Comparison of ENCODE assay signal across 26 cellular contexts in genomic region chr11:30153008-30153407, GRCh38.
DNase-seq lines count a peak whose midpoint lies in the region; ATAC-seq, FAIRE-seq and TF ChIP-seq lines count a peak whose summit lies in the region.
"Had no signal": no experiment of that assay in that cellular context is flagged by ENCODE, and none has a peak within 500 bp of the region (broad histone marks: within the 10 kb centered on the region; RNA-seq: fewer than 3 reads in every experiment).

No MANE protein-coding gene starts in this region.

- no peak overlapping the region for H2AFZ ChIP-seq in HepG2 (ENCODE audit: low read length)
- no peak overlapping the region for H2AFZ ChIP-seq in K562 (ENCODE audit: low read depth, low read length)

- no peaks in the 10 kb centered on the region for H3K9me3 Mint-ChIP-seq in stimulated activated memory B cell treated with anti-CD40 and anti-IgM and Interleukin-4, amounts not matched to agents 10 μg/mL and 1 μg/mL and 100 μg/mL, for 72 hours

- TF ChIP-seq EP300 in HepG2 (IDR thresholded peaks at IDR 0.05; ENCODE audit: low read depth in 2 of 2, low read length in 2 of 2), result no peak
- TF ChIP-seq EP300 in HepG2 (CRISPR knock-in tag; IDR thresholded peaks at IDR 0.05; ENCODE audit: borderline replicate concordance), result no peak
- no peak for TF ChIP-seq EP300 in K562 (IDR thresholded peaks at IDR 0.05; ENCODE audit: low read length)

- TF ChIP-seq POLR2A in HepG2 (IDR thresholded peaks at IDR 0.05; ENCODE audit: insufficient read depth in 1 of 2, low read depth in 2 of 2, low read length in 2 of 2), result no peak
- no peak for TF ChIP-seq POLR2A in right lobe of liver (IDR thresholded peaks at IDR 0.05)
- no peak for TF ChIP-seq POLR2A in K562 (conservative IDR thresholded peaks at IDR 0.05)

- POLR2A ChIA-PET in HepG2 (lab: Yijun Ruan, JAX), result no interaction called here
- POLR2A ChIA-PET in K562 (lab: Yijun Ruan, JAX), result interaction anchor here (0.7 kb wide), 1 partner anchor 282 kb away, joined by 3 read pairs; no protein-coding TSS in a partner anchor

- TF ChIP-seq RAD21 in HepG2 (CRISPR knock-in tag; IDR thresholded peaks at IDR 0.05) (no peak), K562 (CRISPR knock-in tag; conservative IDR thresholded peaks at IDR 0.05 in 1 of 2, IDR thresholded peaks at IDR 0.05 in 1 of 2) (no peak)

- H3K9me3 ChIP-seq in HepG2 (ENCODE audit: low read length), result no peaks in the 10 kb centered on the region
- no peaks in the 10 kb centered on the region for H3K9me3 ChIP-seq in right lobe of liver
- H3K9me3 ChIP-seq in K562 (replicated peaks; ENCODE audit: control insufficient read depth, insufficient read depth, low read depth, low read length), result no peaks in the 10 kb centered on the region; the same call in 1 of the 2 replicates
- H3K9me3 ChIP-seq: BE2C, BLaER1 had no signal

- no peaks in the 10 kb centered on the region for H3K9me1 ChIP-seq in K562 (ENCODE audit: control insufficient read depth, insufficient read depth, low read length)

- H3K4me3 ChIP-seq in HepG2 (replicated peaks in 1 of 3; ENCODE audit: insufficient read depth in 1 of 3, low read depth in 2 of 3, low read length in 3 of 3) (no peak overlapping the region), right lobe of liver (no peak overlapping the region), K562 (no peak overlapping the region)
- H3K4me3 ChIP-seq: BLaER1, GM12878 had no signal

- no TSS peak for BruUV-seq in HepG2 (replicated peaks; lab: Mats Ljungman, UMichigan)
- no TSS peak for BruUV-seq in K562 (replicated peaks; lab: Mats Ljungman, UMichigan)

- no peaks in the 10 kb centered on the region for H3K4me1 ChIP-seq in HepG2 (ENCODE audit: insufficient read depth, low read length)
- H3K4me1 ChIP-seq in right lobe of liver, result no peaks in the 10 kb centered on the region
- no peaks in the 10 kb centered on the region for H3K4me1 ChIP-seq in K562 (replicated peaks in 1 of 2; ENCODE audit: control insufficient read depth in 2 of 2, insufficient read depth in 2 of 2, low read length in 2 of 2)
- H3K4me1 ChIP-seq: BE2C, BLaER1 had no signal

- DNase-seq in HepG2 (ENCODE audit: low spot score) (no peak), right lobe of liver (no peak), K562 (ENCODE audit: extremely low read depth in 1 of 4, low spot score in 3 of 4) (no peak)
- DNase-seq: ACHN; BE2C; C1 segment of cervical spinal cord; CD4-positive, alpha-beta memory T cell; CD4-positive, CD25-positive, alpha-beta regulatory T cell; CD8-positive, alpha-beta memory T cell; COR-L47; DMS 273 treated with DMSO at 0.1 percent for 48 hours; DMS153; DMS53; DMS79; DND-41; EL; GDM1 had no signal

- no peaks in the 10 kb centered on the region for H3K36me3 Mint-ChIP-seq in stimulated activated memory B cell treated with anti-CD40 and anti-IgM and Interleukin-4, amounts not matched to agents 10 μg/mL and 1 μg/mL and 100 μg/mL, for 72 hours
- H3K36me3 Mint-ChIP-seq: CD14-positive monocyte; CD4-positive, alpha-beta memory T cell; CD4-positive, CD25-positive, alpha-beta regulatory T cell; CD8-positive, alpha-beta memory T cell had no signal

- H3K36me3 ChIP-seq in HepG2 (replicated peaks in 1 of 2; ENCODE audit: control insufficient read depth in 1 of 2, insufficient read depth in 2 of 2, low read length in 2 of 2) (no peaks in the 10 kb centered on the region), right lobe of liver (no peaks in the 10 kb centered on the region), K562 (ENCODE audit: control insufficient read depth, insufficient read depth, low read length) (no peaks in the 10 kb centered on the region)
- H3K36me3 ChIP-seq: BE2C, BLaER1 had no signal

- H4K20me1 ChIP-seq in HepG2 (ENCODE audit: insufficient read depth, low read length), result no peaks in the 10 kb centered on the region
- no peaks in the 10 kb centered on the region for H4K20me1 ChIP-seq in K562 (replicated peaks; ENCODE audit: control insufficient read depth, insufficient read depth, low read length)
- H4K20me1 ChIP-seq: BLaER1 had no signal

- H3K4me2 ChIP-seq in HepG2 (ENCODE audit: low read depth, low read length), result no peak overlapping the region
- H3K4me2 ChIP-seq in K562 (ENCODE audit: insufficient read depth, low read length), result no peak overlapping the region
- H3K4me2 ChIP-seq: BLaER1 had no signal

- TF ChIP-seq CTCF in HepG2 (CRISPR knock-in tag; IDR thresholded peaks at IDR 0.05) (no peak), right lobe of liver (IDR thresholded peaks at IDR 0.05) (no peak), K562 (IDR thresholded peaks at IDR 0.05 in 2 of 3, conservative IDR thresholded peaks at IDR 0.05 in 1 of 3; ENCODE audit: insufficient read depth in 2 of 3, low read depth in 1 of 3, low read length in 3 of 3) (no peak)

- 3% methylated on average over 3 of the region's 3 CpGs for WGBS in HepG2 (ENCODE audit: low lambda C conversion rate)
- WGBS in right lobe of liver (ENCODE audit: insufficient coverage, low coverage, low lambda C conversion rate, missing lambda C conversion rate), result 34% methylated on average over 3 of the region's 3 CpGs
- WGBS in K562 (ENCODE audit: insufficient coverage, low coverage, missing lambda C conversion rate), result 0% methylated on average over 3 of the region's 3 CpGs

- no peak overlapping the region for H3K4me3 Mint-ChIP-seq in stimulated activated memory B cell treated with anti-CD40 and anti-IgM and Interleukin-4, amounts not matched to agents 10 μg/mL and 1 μg/mL and 100 μg/mL, for 72 hours
- H3K4me3 Mint-ChIP-seq: CD14-positive monocyte; CD4-positive, alpha-beta memory T cell; CD4-positive, CD25-positive, alpha-beta regulatory T cell; CD8-positive, alpha-beta memory T cell had no signal

- no peak overlapping the region for H3K27ac Mint-ChIP-seq in stimulated activated memory B cell treated with anti-CD40 and anti-IgM and Interleukin-4, amounts not matched to agents 10 μg/mL and 1 μg/mL and 100 μg/mL, for 72 hours
- H3K27ac Mint-ChIP-seq: CD14-positive monocyte; CD4-positive, alpha-beta memory T cell; CD4-positive, CD25-positive, alpha-beta regulatory T cell; CD8-positive, alpha-beta memory T cell had no signal

- H3K27ac ChIP-seq in HepG2 (ENCODE audit: extremely low read length, insufficient read depth, low read length) (no peak overlapping the region), right lobe of liver (no peak overlapping the region), K562 (ENCODE audit: extremely low read depth, low read depth, low read length) (no peak overlapping the region)
- H3K27ac ChIP-seq: 22Rv1, BLaER1 had no signal

- H3K79me2 ChIP-seq in HepG2 (ENCODE audit: insufficient read depth, low read length) (no peaks in the 10 kb centered on the region), K562 (ENCODE audit: control insufficient read depth, insufficient read depth, low read length) (no peaks in the 10 kb centered on the region)

- no peaks in the 10 kb centered on the region for H3K4me1 Mint-ChIP-seq in stimulated activated memory B cell treated with anti-CD40 and anti-IgM and Interleukin-4, amounts not matched to agents 10 μg/mL and 1 μg/mL and 100 μg/mL, for 72 hours
- H3K4me1 Mint-ChIP-seq: CD14-positive monocyte; CD4-positive, alpha-beta memory T cell; CD4-positive, CD25-positive, alpha-beta regulatory T cell; CD8-positive, alpha-beta memory T cell had no signal

- H3K27me3 Mint-ChIP-seq in stimulated activated memory B cell treated with anti-CD40 and anti-IgM and Interleukin-4, amounts not matched to agents 10 μg/mL and 1 μg/mL and 100 μg/mL, for 72 hours, result peaks cover 38% of the 10 kb centered on the region
- H3K27me3 Mint-ChIP-seq: CD4-positive, CD25-positive, alpha-beta regulatory T cell had no signal

- H3K27me3 ChIP-seq in HepG2 (ENCODE audit: control insufficient read depth in 1 of 2, insufficient read depth in 2 of 2, low read length in 2 of 2) (no peaks in the 10 kb centered on the region), right lobe of liver (no peaks in the 10 kb centered on the region), K562 (ENCODE audit: control insufficient read depth in 2 of 2, insufficient read depth in 2 of 2, low read length in 2 of 2) (no peaks in the 10 kb centered on the region)
- H3K27me3 ChIP-seq: BE2C, BLaER1 had no signal

- FAIRE-seq in HepG2 (lab: Jason Lieb, UNC) (no peak), K562 (lab: Jason Lieb, UNC) (no peak)
- FAIRE-seq: GM12878, GM12892, GM18507, GM19239 had no signal

- intact Hi-C loops in HepG2 (cut with micrococcal nuclease; ENCODE audit: unreplicated experiment) (no loop called here), right lobe of liver (cut with DNase I) (no loop called here), K562 (cut with micrococcal nuclease) (no loop called here)

- CTCF ChIA-PET in HepG2 (lab: Yijun Ruan, JAX; ENCODE audit: low intra/inter-chr PET ratio, low total read pairs) (no interaction called here), K562 (lab: Yijun Ruan, JAX; ENCODE audit: low intra/inter-chr PET ratio) (no interaction called here)

- in situ Hi-C loops in HepG2 (cut with HindIII; ENCODE audit: extremely low pct_ligation_motif_present, low pct_unique_long_range_greater_than_20kb), result no loop called here
- in situ Hi-C loops in K562 (cut with MboI), result no loop called here

- no peak overlapping the region for H3K9ac ChIP-seq in HepG2 (ENCODE audit: insufficient read depth, low read depth, low read length)
- H3K9ac ChIP-seq in K562 (ENCODE audit: insufficient read depth in 1 of 2, low read depth in 2 of 2, low read length in 2 of 2), result no peak overlapping the region
- H3K9ac ChIP-seq: BLaER1 had no signal

- ATAC-seq in HepG2 (no peak), right lobe of liver (no peak), K562 (no peak), HG02798 (IDR thresholded peaks at IDR 0.05; ENCODE audit: poor library complexity, unreplicated experiment) (no peak)
- no peak for ATAC-seq in stimulated activated memory B cell treated with anti-CD40 and anti-IgM and Interleukin-4, amounts not matched to agents 10 μg/mL and 1 μg/mL and 100 μg/mL, for 72 hours
- ATAC-seq: GM12878 had no signal

TF ChIP-seq in HepG2, 621 proteins besides CTCF, POLR2A, EP300 and RAD21 (continues in another document):
- no peak for TF ChIP-seq ZNF552 (CRISPR knock-in tag; IDR thresholded peaks at IDR 0.05; ENCODE audit: borderline replicate concordance)
- TF ChIP-seq ATF5 (CRISPR knock-in tag; IDR thresholded peaks at IDR 0.05; ENCODE audit: low read depth), result no peak

TF ChIP-seq in K562, 482 proteins besides CTCF, POLR2A, EP300 and RAD21:
- peak; percentile 63 for TF ChIP-seq ZNF316 (IDR thresholded peaks at IDR 0.05)
- no peak for TF ChIP-seq HDAC8 (tag; IDR thresholded peaks at IDR 0.05)
- peak; percentile 41 for TF ChIP-seq MAFG (tag; conservative IDR thresholded peaks at IDR 0.05)
- TF ChIP-seq MAFK (IDR thresholded peaks at IDR 0.05; ENCODE audit: low read length), result peak; percentile 71
- no peak for TF ChIP-seq TAF1 (IDR thresholded peaks at IDR 0.05; ENCODE audit: control insufficient read depth, extremely low read depth, insufficient read depth, low read length, severe bottlenecking)
- TF ChIP-seq C11orf30 (IDR thresholded peaks at IDR 0.05; ENCODE audit: low read depth), result peak; percentile 43; the same call in 1 of the 2 replicates
- peak; percentile 70 for TF ChIP-seq MAFF (IDR thresholded peaks at IDR 0.05; ENCODE audit: low read length)
TF ChIP-seq in K562: peak in this region for 5.

Comparison
In these comparisons a context has a peak if more than half of its experiments do, and no peak if none do; other contexts are left out.
1. Of the 241 proteins assayed by ChIP-seq in both HepG2 and K562: peak only in HepG2: none; only in K562: MAFG; in both: MAFF and MAFK; in neither: 238.